1 cellular context compared by ENCODE assay signal in genomic region chr6:44043036-44043478, GRCh38.
A peak's percentile ranks its signal among the peaks of the same experiment; 100 is the strongest.
TF ChIP-seq lines count a peak whose summit lies in the region.

No MANE protein-coding gene starts in this region.

TF ChIP-seq in HepG2, 621 proteins besides CTCF, POLR2A, EP300 and RAD21 (continued from another document):
- TF ChIP-seq SKIL (CRISPR knock-in tag; IDR thresholded peaks at IDR 0.05; ENCODE audit: borderline replicate concordance) (peak; percentile 69), ZNF549 (CRISPR knock-in tag; IDR thresholded peaks at IDR 0.05) (no peak), ZNF687 (CRISPR knock-in tag; IDR thresholded peaks at IDR 0.05) (0 out of 2 replicates have a peak, but pooled peaks have one; percentile 24), DR1 (CRISPR knock-in tag; IDR thresholded peaks at IDR 0.05) (no peak), RCOR2 (CRISPR knock-in tag; IDR thresholded peaks at IDR 0.05) (peak; percentile 13; the same call in 1 of the 2 replicates), ZIK1 (CRISPR knock-in tag; IDR thresholded peaks at IDR 0.05; ENCODE audit: borderline replicate concordance, low read depth) (no peak), THAP8 (CRISPR knock-in tag; IDR thresholded peaks at IDR 0.05; ENCODE audit: borderline replicate concordance) (no peak), ZBTB1 (CRISPR knock-in tag; IDR thresholded peaks at IDR 0.05; ENCODE audit: borderline replicate concordance) (no peak)
TF ChIP-seq in HepG2: peak in this region for 48.
